ENCODE assay signal across 8 cellular contexts in the genomic region with DNA sequence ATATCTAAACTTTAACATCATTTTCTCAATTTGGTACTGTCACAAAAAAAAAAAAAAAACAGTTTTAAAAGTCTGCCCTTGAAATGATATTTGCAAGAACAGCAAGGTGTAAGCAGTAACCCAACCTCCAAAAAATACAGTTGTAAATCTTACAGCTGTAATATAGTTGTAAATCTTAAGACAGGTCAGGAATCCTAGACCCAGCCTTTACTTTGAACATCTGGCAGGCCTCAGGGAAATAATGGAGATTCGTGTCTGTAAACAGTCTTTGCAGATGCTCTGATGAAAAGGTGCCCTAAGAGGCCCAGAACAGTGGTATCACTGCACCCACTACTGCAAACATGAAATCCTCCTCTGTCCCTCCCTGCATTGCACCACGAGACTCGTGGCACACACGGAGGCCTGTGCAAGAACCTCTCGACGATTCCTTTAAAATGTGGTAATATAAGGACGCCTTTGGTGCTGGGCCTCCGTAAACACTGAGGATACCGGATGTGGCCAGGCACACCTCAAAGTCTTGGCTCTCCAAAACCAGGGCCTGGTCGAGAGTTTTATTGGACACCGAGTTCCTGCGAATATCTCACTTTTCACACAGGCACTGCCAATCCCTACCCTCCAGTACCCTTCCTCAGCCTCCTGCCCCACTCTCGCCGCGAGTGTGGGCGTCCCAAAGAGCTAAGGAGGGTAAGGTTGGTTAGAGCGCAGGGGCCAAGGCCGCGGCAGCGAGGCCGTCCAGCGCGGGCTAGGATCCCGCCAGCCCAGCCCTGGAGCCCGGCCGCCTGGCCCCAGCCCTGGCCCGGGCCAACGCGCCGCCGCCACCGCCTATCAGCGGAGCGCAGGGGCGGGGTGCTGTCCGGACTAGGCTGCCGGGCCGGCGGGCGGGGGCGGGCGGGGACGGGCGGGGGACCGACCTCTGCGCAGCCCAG. TPM values are rescaled to one million over a fixed set of nuclear protein-coding genes. Genes with fewer than 3 reads are reported as not detected.
DNase-seq lines count a peak whose midpoint lies in the region; ATAC-seq and TF ChIP-seq lines count a peak whose summit lies in the region.

No MANE protein-coding gene starts in this region.

- in situ Hi-C loops in GM13977 (cut with MboI; ENCODE audit: low pct_unique_long_range_greater_than_20kb, low sequenced_read_pairs, unreplicated experiment): no loop called here

- ATAC-seq in HG02763 (IDR thresholded peaks at IDR 0.05; ENCODE audit: unreplicated experiment): peak; percentile 70

- intact Hi-C loops in lower leg skin (cut with DNase I; ENCODE audit: low total_unique reads): no loop called here

- TF ChIP-seq CTCF in GM13977 (IDR thresholded peaks at IDR 0.05; ENCODE audit: extremely low read depth, insufficient read depth, missing control alignments) (no peak), lower leg skin (IDR thresholded peaks at IDR 0.05) (no peak)

- no peak for TF ChIP-seq POLR2A in lower leg skin (IDR thresholded peaks at IDR 0.05)

- DNase-seq in 8988T: peak; percentile 53
- peak; percentile 88 for DNase-seq in GM13977 (ENCODE audit: low spot score)
- DNase-seq in NCI-H2107 treated with DMSO at 0.1 percent for 48 hours (lab: John Stamatoyannopoulos, UW; ENCODE audit: unreplicated experiment): peak; percentile 8
- DNase-seq in activated CD4-positive, alpha-beta T cell treated with anti-CD3 and anti-CD28 coated beads for 1 hour: peak; percentile 15
- DNase-seq in dermis blood vessel endothelial cell: peak; percentile 76
- peak; percentile 34 to 88 for DNase-seq in lower leg skin (ENCODE audit: low spot score in 2 of 2)
- peak; percentile 36 to 38 for DNase-seq in stimulated activated CD8-positive, alpha-beta memory T cell treated with anti-CD3 and anti-CD28 coated beads, Interleukin-15, amount 100 ng/mL, for 48 hours (ENCODE audit: low read depth in 2 of 2)

- H3K4me3 ChIP-seq in lower leg skin (ENCODE audit: low read depth, poor library complexity, severe bottlenecking): peak overlapping the region; percentile 15

- 11 to 13% methylated on average over 23 to 24 of the region's 46 CpGs for WGBS in lower leg skin, 2 donors

RNA-seq across cellular contexts. Expression of gene REEP3, which starts 0.5 kb away (rescaled TPM):
- total RNA-seq in dermis blood vessel endothelial cell: 57.4 and 67.6 TPM in 2 replicates
- 10 to 100 TPM; 39.8 to 58.4 (median 49.0) TPM for total RNA-seq in lower leg skin

RNA-seq across cellular contexts. Expression of gene JMJD1C, which starts 54.9 kb away (rescaled TPM):
- 167 and 205 TPM in 2 replicates for total RNA-seq in dermis blood vessel endothelial cell
- total RNA-seq in lower leg skin: 10 to 100 TPM; 82.0 to 92.5 (median 84.9) TPM

Comparison
In these comparisons a context has a peak if more than half of its experiments do, and no peak if none do; other contexts are left out.
1. Peak in every context shown above with its lines: DNase-seq, ATAC-seq and H3K4me3 ChIP-seq.
2. DNase-seq: peak in every context shown above with its lines; median percentile 88 in GM13977; 76 in dermis blood vessel endothelial cell; 61 in lower leg skin; 53 in 8988T; 37 in stimulated activated CD8-positive, alpha-beta memory T cell treated with anti-CD3 and anti-CD28 coated beads, Interleukin-15, amount 100 ng/mL, for 48 hours; 15 in activated CD4-positive, alpha-beta T cell treated with anti-CD3 and anti-CD28 coated beads for 1 hour; 8 in NCI-H2107 treated with DMSO at 0.1 percent for 48 hours.